ENCODE assay signal across 14 cellular contexts in the genomic region with DNA sequence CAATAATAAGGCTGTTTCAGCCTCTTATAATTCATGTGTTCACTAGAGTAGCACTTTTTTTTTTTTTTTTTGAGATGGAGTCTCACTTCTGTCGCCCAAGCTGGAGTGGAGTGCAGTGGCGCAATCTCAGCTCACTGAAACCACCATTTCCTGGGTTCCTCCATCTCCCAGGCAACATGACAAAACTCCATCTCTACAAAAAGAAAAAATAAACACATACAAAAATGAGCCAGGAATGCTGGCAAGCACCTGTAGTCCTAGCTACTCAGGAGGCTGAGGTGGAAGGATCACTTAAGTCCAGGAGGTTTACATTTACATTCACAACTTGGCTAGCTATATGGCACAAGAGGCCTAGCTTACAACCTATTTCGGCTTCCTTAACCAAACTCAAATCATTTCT. TPM values are rescaled to one million over a fixed set of nuclear protein-coding genes. Genes with fewer than 3 reads are reported as not detected.
A peak's percentile ranks its signal among the peaks of the same experiment; 100 is the strongest.
DNase-seq lines count a peak whose midpoint lies in the region; ATAC-seq and TF ChIP-seq lines count a peak whose summit lies in the region.
"Had no signal": no experiment of that assay in that cellular context is flagged by ENCODE, and none has a peak within 500 bp of the region (broad histone marks: within the 10 kb centered on the region; RNA-seq: fewer than 3 reads in every experiment).

No MANE protein-coding gene starts in this region.

- TF ChIP-seq CTCF in NB4 (IDR thresholded peaks at IDR 0.05; ENCODE audit: low read depth, low read length), result no peak
- TF ChIP-seq CTCF in dorsolateral prefrontal cortex (IDR thresholded peaks at IDR 0.05 in 54 of 56, conservative IDR thresholded peaks at IDR 0.05 in 2 of 56; ENCODE audit: low read depth in 1 of 56, partially characterized antibody in 56 of 56), result no peak

- DNase-seq in activated effector memory CD4-positive, alpha-beta T cell treated with Interleukin-2 at 50 U/mL for 16 hours, result peak; percentile 4
- no peak for DNase-seq in activated effector memory CD4-positive, alpha-beta T cell treated with anti-CD3 and anti-CD28 coated beads, Interleukin-2, amount 50 U/mL, for 16 hours
- DNase-seq in NB4 (ENCODE audit: low read depth) (peak; percentile 78), dorsolateral prefrontal cortex (no peak), HuH-7.5 (ENCODE audit: low spot score) (no peak), hepatic stellate cell (ENCODE audit: low spot score) (no peak), epidermal melanocyte (ENCODE audit: insufficient read length, low spot score) (no peak)
- DNase-seq in stimulated activated effector memory CD8-positive, alpha-beta T cell treated with anti-CD3 and anti-CD28 coated beads, Interleukin-12 subunit alpha, Interleukin-12 subunit beta, amount 100 ng/mL, for 72 hours (ENCODE audit: low spot score in 2 of 2), result no peak
- DNase-seq: GOT3; MG63; NCI-H2171 treated with DMSO at 0.1 percent for 48 hours; stimulated activated CD4-positive, alpha-beta T cell treated with anti-CD3 and anti-CD28 coated beads, Interleukin-12 subunit alpha, Interleukin-12 subunit beta, amount 100 ng/mL, for 4 hours had no signal

- H3K27ac Mint-ChIP-seq in stimulated activated effector memory CD8-positive, alpha-beta T cell treated with anti-CD3 and anti-CD28 coated beads, Interleukin-12 subunit alpha, Interleukin-12 subunit beta, amount 100 ng/mL, for 72 hours, result peak overlapping the region; percentile 81

- H3K4me3 ChIP-seq in NB4 (ENCODE audit: low read depth, low read length) (no peak overlapping the region), dorsolateral prefrontal cortex (no peak overlapping the region)
- H3K4me3 ChIP-seq: body of pancreas, MG63, vagina had no signal

- H3K4me3 Mint-ChIP-seq in stimulated activated effector memory CD8-positive, alpha-beta T cell treated with anti-CD3 and anti-CD28 coated beads, Interleukin-12 subunit alpha, Interleukin-12 subunit beta, amount 100 ng/mL, for 72 hours, result no peak overlapping the region

- no peaks in the 10 kb centered on the region for H3K9me3 Mint-ChIP-seq in stimulated activated effector memory CD8-positive, alpha-beta T cell treated with anti-CD3 and anti-CD28 coated beads, Interleukin-12 subunit alpha, Interleukin-12 subunit beta, amount 100 ng/mL, for 72 hours

- no peak for ATAC-seq in stimulated activated effector memory CD8-positive, alpha-beta T cell treated with anti-CD3 and anti-CD28 coated beads, Interleukin-12 subunit alpha, Interleukin-12 subunit beta, amount 100 ng/mL, for 72 hours
- ATAC-seq: body of pancreas had no signal

- H3K27ac ChIP-seq in dorsolateral prefrontal cortex, result peak overlapping the region in 36 of 59 donors; percentile 5 to 75 (median 34)
- H3K27ac ChIP-seq: body of pancreas, vagina had no signal

- H3K4me1 Mint-ChIP-seq in stimulated activated effector memory CD8-positive, alpha-beta T cell treated with anti-CD3 and anti-CD28 coated beads, Interleukin-12 subunit alpha, Interleukin-12 subunit beta, amount 100 ng/mL, for 72 hours, result peaks cover 13% of the 10 kb centered on the region

- peaks cover 97% of the 10 kb centered on the region for H3K36me3 Mint-ChIP-seq in stimulated activated effector memory CD8-positive, alpha-beta T cell treated with anti-CD3 and anti-CD28 coated beads, Interleukin-12 subunit alpha, Interleukin-12 subunit beta, amount 100 ng/mL, for 72 hours

- H3K27me3 ChIP-seq in dorsolateral prefrontal cortex, result no peaks in the 10 kb centered on the region
- H3K27me3 ChIP-seq: body of pancreas, MG63, vagina had no signal

- no peak for TF ChIP-seq POLR2A in NB4 (IDR thresholded peaks at IDR 0.05; ENCODE audit: extremely low read depth, insufficient read length)

- intact Hi-C loops in dorsolateral prefrontal cortex (cut with DNase I), result no loop called here

RNA-seq across cellular contexts. Expression of gene USP4, which starts 6.8 kb away (rescaled TPM):
- total RNA-seq in dorsolateral prefrontal cortex, result 10 to 100 TPM; 57.2 to 94.0 (median 74.4) TPM

RNA-seq across cellular contexts. Expression of gene GPX1, which starts 25.1 kb away (rescaled TPM):
- total RNA-seq in dorsolateral prefrontal cortex, result 100 to 1,000 TPM in 116 of 120 experiments, 10 to 100 TPM in 4; 82.0 to 191 (median 135) TPM

RNA-seq across cellular contexts. Expression of gene C3orf62, which starts 56.1 kb away (rescaled TPM):
- total RNA-seq in dorsolateral prefrontal cortex, result 10 to 100 TPM in 66 of 120 experiments, 1 to 10 TPM in 54; 5.5 to 19.4 (median 10.3) TPM

Comparison
In these comparisons a context has a peak if more than half of its experiments do, and no peak if none do; other contexts are left out.
1. DNase-seq: peak in activated effector memory CD4-positive, alpha-beta T cell treated with Interleukin-2 at 50 U/mL for 16 hours (single experiment) and NB4 (single experiment); none in activated effector memory CD4-positive, alpha-beta T cell treated with anti-CD3 and anti-CD28 coated beads, Interleukin-2, amount 50 U/mL, for 16 hours (single experiment), dorsolateral prefrontal cortex (0 of 10), stimulated activated effector memory CD8-positive, alpha-beta T cell treated with anti-CD3 and anti-CD28 coated beads, Interleukin-12 subunit alpha, Interleukin-12 subunit beta, amount 100 ng/mL, for 72 hours (0 of 2), HuH-7.5 (single experiment), hepatic stellate cell (single experiment) and epidermal melanocyte (single experiment).